Comparison of ENCODE assay signal across 12 cellular contexts in genomic region chr15:25787855-25788521, GRCh38.
DNase-seq lines count a peak whose midpoint lies in the region; ATAC-seq, FAIRE-seq and TF ChIP-seq lines count a peak whose summit lies in the region.
"Had no signal": no experiment of that assay in that cellular context is flagged by ENCODE, and none has a peak within 500 bp of the region (broad histone marks: within the 10 kb centered on the region; RNA-seq: fewer than 3 reads in every experiment).

No MANE protein-coding gene starts in this region.

- no peak overlapping the region for H3K4me3 Mint-ChIP-seq in Caco-2 (ENCODE audit: unreplicated experiment)

- no peak overlapping the region for H3K27ac Mint-ChIP-seq in Caco-2 (ENCODE audit: unreplicated experiment)

- dilution Hi-C loops in endothelial cell of umbilical vein (cut with MboI; ENCODE audit: extremely low pct_ligation_motif_present, low sequenced_read_pairs): no loop called here

- H2AFZ ChIP-seq in endothelial cell of umbilical vein (ENCODE audit: low read depth, low read length): no peak overlapping the region

- TF ChIP-seq POLR2A in endothelial cell of umbilical vein (IDR thresholded peaks at IDR 0.05; ENCODE audit: low read depth, low read length): no peak
- TF ChIP-seq POLR2A in ovary (IDR thresholded peaks at IDR 0.05): no peak

- H3K36me3 Mint-ChIP-seq in Caco-2 (ENCODE audit: insufficient read depth, unreplicated experiment): no peaks in the 10 kb centered on the region

- intact Hi-C loops in Caco-2 (cut with micrococcal nuclease; ENCODE audit: unreplicated experiment): loop anchor here (10.0 kb wide), 1 partner anchor 67 kb away; no protein-coding TSS in a partner anchor
- intact Hi-C loops in endothelial cell of umbilical vein (cut with micrococcal nuclease): no loop called here
- intact Hi-C loops in ovary (cut with DNase I): no loop called here

- ATAC-seq in HG02981 (IDR thresholded peaks at IDR 0.05; ENCODE audit: unreplicated experiment) (no peak), HG02870 (IDR thresholded peaks at IDR 0.05; ENCODE audit: unreplicated experiment) (no peak)
- ATAC-seq: HCT116 had no signal

- peaks cover 12% of the 10 kb centered on the region for H3K4me1 Mint-ChIP-seq in Caco-2 (ENCODE audit: low read depth, unreplicated experiment)

- H3K4me2 ChIP-seq in endothelial cell of umbilical vein (ENCODE audit: insufficient read depth, low read length): no peak overlapping the region

- FAIRE-seq in endothelial cell of umbilical vein (lab: Jason Lieb, UNC): no peak

- CTCF ChIA-PET in Caco-2 (lab: Charles Lee): interaction anchor here (1.1 kb wide), 1 partner anchor 11 kb away, joined by 3 read pairs; no protein-coding TSS in a partner anchor
- CTCF ChIA-PET in endothelial cell of umbilical vein (lab: Charles Lee): interaction anchor here (0.6 kb wide), 1 partner anchor 457 kb away, joined by 4 read pairs; no protein-coding TSS in a partner anchor

- H3K27ac ChIP-seq in endothelial cell of umbilical vein (ENCODE audit: insufficient read depth, low read depth, low read length): no peak overlapping the region
- peak overlapping the region; percentile 24 to 48 for H3K27ac ChIP-seq in ovary

- H3K9me3 Mint-ChIP-seq in Caco-2 (ENCODE audit: unreplicated experiment): no peaks in the 10 kb centered on the region

- no peaks in the 10 kb centered on the region for H3K36me3 ChIP-seq in Caco-2 (ENCODE audit: control insufficient read depth, insufficient read depth, low read length)
- no peaks in the 10 kb centered on the region for H3K36me3 ChIP-seq in endothelial cell of umbilical vein (ENCODE audit: control insufficient read depth in 2 of 2, extremely low read depth in 1 of 2, insufficient read depth in 2 of 2, low read length in 2 of 2)
- H3K36me3 ChIP-seq in ovary: no peaks in the 10 kb centered on the region

- peak; percentile 40 to 44 for DNase-seq in Caco-2
- DNase-seq in HT-29 (ENCODE audit: low spot score): peak; percentile 3
- DNase-seq in endothelial cell of umbilical vein (ENCODE audit: low read depth, low spot score): no peak
- peak in 4 of 5 donors; percentile 20 to 53 (median 46) for DNase-seq in ovary
- no peak for DNase-seq in central memory CD4-positive, alpha-beta T cell
- no peak for DNase-seq in stimulated activated CD4-positive, alpha-beta T cell treated with anti-CD3 and anti-CD28 coated beads, Interleukin-4, amount 100 ng/mL, for 4 hours
- DNase-seq: GDM1, NCI-H1092 treated with DMSO at 0.1 percent for 48 hours, T1000 had no signal

- no peak overlapping the region for H3K9ac ChIP-seq in endothelial cell of umbilical vein (replicated peaks; ENCODE audit: extremely low read depth, insufficient read depth, low read length)

- H4K20me1 ChIP-seq in endothelial cell of umbilical vein (replicated peaks; ENCODE audit: control insufficient read depth, extremely low read depth, insufficient read depth, low read length): no peaks in the 10 kb centered on the region

- POLR2A ChIA-PET in Caco-2 (lab: Charles Lee): no interaction called here
- POLR2A ChIA-PET in endothelial cell of umbilical vein (lab: Charles Lee): no interaction called here

- BruUV-seq in Caco-2 (replicated peaks; lab: Mats Ljungman, UMichigan) (no TSS peak), endothelial cell of umbilical vein (replicated peaks; lab: Mats Ljungman, UMichigan) (no TSS peak)

- H3K79me2 ChIP-seq in endothelial cell of umbilical vein (ENCODE audit: control insufficient read depth, insufficient read depth, low read length): no peaks in the 10 kb centered on the region

- WGBS in ovary, 3 donors: 17 to 31% (median 26%) methylated on average over 13 of the region's 13 CpGs

- H3K4me3 ChIP-seq in Caco-2 (ENCODE audit: low read depth, low read length): no peak overlapping the region
- H3K4me3 ChIP-seq in endothelial cell of umbilical vein (replicated peaks in 1 of 3; ENCODE audit: insufficient read depth in 1 of 3, low read depth in 1 of 3, low read length in 3 of 3): no peak overlapping the region
- H3K4me3 ChIP-seq in ovary: no peak overlapping the region

- TF ChIP-seq CTCF in Caco-2 (IDR thresholded peaks at IDR 0.05; ENCODE audit: insufficient read depth in 1 of 2, low read depth in 1 of 2, low read length in 1 of 2, severe bottlenecking in 1 of 2, unreplicated experiment in 1 of 2) (no peak), endothelial cell of umbilical vein (IDR thresholded peaks at IDR 0.05; ENCODE audit: extremely low read depth in 1 of 2, insufficient read depth in 1 of 2, low read depth in 1 of 2, low read length in 2 of 2) (no peak), ovary (IDR thresholded peaks at IDR 0.05) (no peak)

- H3K27me3 Mint-ChIP-seq in Caco-2 (ENCODE audit: insufficient read depth, unreplicated experiment): no peaks in the 10 kb centered on the region

- H3K9me1 ChIP-seq in endothelial cell of umbilical vein (replicated peaks; ENCODE audit: control insufficient read depth, extremely low read depth, insufficient read depth, low read length): no peaks in the 10 kb centered on the region

- H3K9me3 ChIP-seq in Caco-2: no peaks in the 10 kb centered on the region
- H3K9me3 ChIP-seq in endothelial cell of umbilical vein (replicated peaks; ENCODE audit: control insufficient read depth, insufficient read depth, low read length): peaks cover 4% of the 10 kb centered on the region
- no peaks in the 10 kb centered on the region for H3K9me3 ChIP-seq in ovary

- H3K4me1 ChIP-seq in Caco-2: peaks cover 6% of the 10 kb centered on the region; the same call in 1 of the 2 replicates
- no peaks in the 10 kb centered on the region for H3K4me1 ChIP-seq in endothelial cell of umbilical vein (ENCODE audit: control insufficient read depth, extremely low read depth, insufficient read depth, low read length)
- H3K4me1 ChIP-seq in ovary (ENCODE audit: insufficient read depth): peaks cover 12% of the 10 kb centered on the region

- no peaks in the 10 kb centered on the region; the same call in 1 of the 2 replicates for H3K27me3 ChIP-seq in Caco-2 (replicated peaks; ENCODE audit: control insufficient read depth, insufficient read depth, low read length)
- no peaks in the 10 kb centered on the region for H3K27me3 ChIP-seq in endothelial cell of umbilical vein (ENCODE audit: control insufficient read depth in 2 of 2, insufficient read depth in 2 of 2, low read length in 2 of 2)
- no peaks in the 10 kb centered on the region for H3K27me3 ChIP-seq in ovary

- no peak for TF ChIP-seq EP300 in ovary (IDR thresholded peaks at IDR 0.05)

TF ChIP-seq in endothelial cell of umbilical vein, 7 proteins besides CTCF, POLR2A, EP300 and RAD21:
- TF ChIP-seq JUN (IDR thresholded peaks at IDR 0.05; ENCODE audit: borderline replicate concordance, insufficient read depth, insufficient read length, low read depth) (peak; percentile 26), POLR2AphosphoS5 (IDR thresholded peaks at IDR 0.05; ENCODE audit: insufficient read depth, low read depth, low read length) (no peak), GATA2 (IDR thresholded peaks at IDR 0.05; ENCODE audit: insufficient read depth, insufficient read length, low read depth, low read length) (no peak), FOS (IDR thresholded peaks at IDR 0.05; ENCODE audit: borderline replicate concordance, insufficient read depth, low read length) (no peak), MAX (IDR thresholded peaks at IDR 0.05; ENCODE audit: insufficient read depth, insufficient read length) (no peak)

Comparison
In these comparisons a context has a peak if more than half of its experiments do, and no peak if none do; other contexts are left out.
1. DNase-seq: peak in Caco-2 (2 of 2), HT-29 (single experiment) and ovary (4 of 5); none in endothelial cell of umbilical vein (single experiment), central memory CD4-positive, alpha-beta T cell (single experiment) and stimulated activated CD4-positive, alpha-beta T cell treated with anti-CD3 and anti-CD28 coated beads, Interleukin-4, amount 100 ng/mL, for 4 hours (0 of 2).